Comparison of ENCODE assay signal across 18 cellular contexts in genomic region chr2:189285351-189285750, GRCh38.
DNase-seq lines count a peak whose midpoint lies in the region; TF ChIP-seq lines count a peak whose summit lies in the region.
"Had no signal": no experiment of that assay in that cellular context is flagged by ENCODE, and none has a peak within 500 bp of the region (broad histone marks: within the 10 kb centered on the region; RNA-seq: fewer than 3 reads in every experiment).

No MANE protein-coding gene starts in this region.

- H3K9ac ChIP-seq in mammary epithelial cell (ENCODE audit: insufficient read depth, low read length) (no peak overlapping the region), SK-N-SH (peak overlapping the region; percentile 74; the same call in 1 of the 2 replicates), subcutaneous abdominal adipose tissue (ENCODE audit: low read length in 5 of 5) (no peak overlapping the region)

- H3K4me3 ChIP-seq in mammary epithelial cell (replicated peaks in 1 of 3; ENCODE audit: insufficient read depth in 1 of 3, low read depth in 2 of 3, low read length in 3 of 3), result no peak overlapping the region
- no peak overlapping the region for H3K4me3 ChIP-seq in SK-N-SH (ENCODE audit: low read depth in 2 of 2, low read length in 1 of 2)
- H3K4me3 ChIP-seq in hepatocyte, result no peak overlapping the region
- H3K4me3 ChIP-seq in subcutaneous abdominal adipose tissue (ENCODE audit: low read depth in 1 of 5, low read length in 5 of 5), result no peak overlapping the region
- H3K4me3 ChIP-seq: esophagus squamous epithelium, SJCRH30 had no signal

- TF ChIP-seq CTCF in MCF 10A (IDR thresholded peaks at IDR 0.05; ENCODE audit: unreplicated experiment), result no peak
- no peak for TF ChIP-seq CTCF in mammary epithelial cell (conservative IDR thresholded peaks at IDR 0.05 in 1 of 2, IDR thresholded peaks at IDR 0.05 in 1 of 2; ENCODE audit: extremely low read depth in 1 of 2, insufficient read depth in 1 of 2, low read depth in 1 of 2, low read length in 2 of 2)
- no peak for TF ChIP-seq CTCF in SK-N-SH (IDR thresholded peaks at IDR 0.05)
- TF ChIP-seq CTCF in hepatocyte (IDR thresholded peaks at IDR 0.05; ENCODE audit: poor library complexity), result no peak

- H3K9me2 ChIP-seq in SK-N-SH, result no peaks in the 10 kb centered on the region
- H3K9me2 ChIP-seq in hepatocyte (replicated peaks; ENCODE audit: insufficient read depth), result no peaks in the 10 kb centered on the region

- peak overlapping the region; percentile 87 for H3K27ac Mint-ChIP-seq in MCF 10A (ENCODE audit: low read depth, unreplicated experiment)
- H3K27ac Mint-ChIP-seq: activated naive CD4-positive, alpha-beta T cell treated with anti-CD3 and anti-CD28 coated beads, Interleukin-2, amount 10 ng/mL, durations not matched to agents 7 days and 5 days; memory B cell had no signal

- peak in 1 of 2 experiments; percentile 47; a peak in 1 of 4 replicates for TF ChIP-seq EP300 in SK-N-SH (IDR thresholded peaks at IDR 0.05; ENCODE audit: borderline replicate concordance in 1 of 2, low read depth in 1 of 2, low read length in 1 of 2)

- no peaks in the 10 kb centered on the region for H3K79me2 ChIP-seq in mammary epithelial cell (ENCODE audit: insufficient read depth, low read length)
- no peaks in the 10 kb centered on the region for H3K79me2 ChIP-seq in SK-N-SH (ENCODE audit: insufficient read depth)
- no peaks in the 10 kb centered on the region for H3K79me2 ChIP-seq in hepatocyte

- peaks cover 12% of the 10 kb centered on the region for H3K9me3 Mint-ChIP-seq in MCF 10A (ENCODE audit: unreplicated experiment)
- H3K9me3 Mint-ChIP-seq: memory B cell had no signal

- H3K4me1 ChIP-seq in mammary epithelial cell (ENCODE audit: insufficient read depth, low read length), result peaks cover 19% of the 10 kb centered on the region
- H3K4me1 ChIP-seq in SK-N-SH (ENCODE audit: control insufficient read depth in 1 of 2, insufficient read depth in 2 of 2, low read depth in 1 of 2, low read length in 1 of 2), result peaks cover 3 to 34% of the 10 kb centered on the region in 2 experiments
- H3K4me1 ChIP-seq in hepatocyte (ENCODE audit: insufficient read depth), result no peaks in the 10 kb centered on the region
- H3K4me1 ChIP-seq in subcutaneous abdominal adipose tissue (ENCODE audit: control insufficient read depth in 5 of 5, insufficient read depth in 5 of 5, low read length in 5 of 5), result no peaks in the 10 kb centered on the region

- TF ChIP-seq RAD21 in SK-N-SH (IDR thresholded peaks at IDR 0.05; ENCODE audit: low read length), result no peak

- no peak overlapping the region for H2AFZ ChIP-seq in mammary epithelial cell (ENCODE audit: low read depth, low read length)
- H2AFZ ChIP-seq in SK-N-SH (ENCODE audit: low read depth), result no peak overlapping the region
- no peak overlapping the region for H2AFZ ChIP-seq in hepatocyte

- H3F3A ChIP-seq in SK-N-SH (replicated peaks; ENCODE audit: insufficient read depth), result peaks cover 71% of the 10 kb centered on the region

- H3K27me3 ChIP-seq in mammary epithelial cell (ENCODE audit: insufficient read depth, low read length), result no peaks in the 10 kb centered on the region
- H3K27me3 ChIP-seq in SK-N-SH (ENCODE audit: insufficient read depth), result no peaks in the 10 kb centered on the region
- no peaks in the 10 kb centered on the region for H3K27me3 ChIP-seq in hepatocyte
- H3K27me3 ChIP-seq in subcutaneous abdominal adipose tissue (ENCODE audit: control insufficient read depth in 5 of 5, insufficient read depth in 4 of 5, low read length in 5 of 5), result no peaks in the 10 kb centered on the region
- H3K27me3 ChIP-seq: esophagus squamous epithelium, SJCRH30 had no signal

- no peaks in the 10 kb centered on the region for H3K27me3 Mint-ChIP-seq in MCF 10A (ENCODE audit: insufficient read depth, unreplicated experiment)
- H3K27me3 Mint-ChIP-seq: activated naive CD4-positive, alpha-beta T cell treated with anti-CD3 and anti-CD28 coated beads, Interleukin-2, amount 10 ng/mL, durations not matched to agents 7 days and 5 days; memory B cell had no signal

- H3K36me3 Mint-ChIP-seq in MCF 10A (ENCODE audit: insufficient read depth, unreplicated experiment), result peaks cover 6% of the 10 kb centered on the region
- H3K36me3 Mint-ChIP-seq: activated naive CD4-positive, alpha-beta T cell treated with anti-CD3 and anti-CD28 coated beads, Interleukin-2, amount 10 ng/mL, durations not matched to agents 7 days and 5 days; memory B cell had no signal

- no peak overlapping the region for H3K4me3 Mint-ChIP-seq in MCF 10A (ENCODE audit: unreplicated experiment)
- H3K4me3 Mint-ChIP-seq: activated naive CD4-positive, alpha-beta T cell treated with anti-CD3 and anti-CD28 coated beads, Interleukin-2, amount 10 ng/mL, durations not matched to agents 7 days and 5 days; memory B cell; neural crest cell had no signal

- intact Hi-C loops in MCF 10A (cut with micrococcal nuclease), result loop anchor here (5.0 kb wide), 1 partner anchor 62 kb away; no protein-coding TSS in a partner anchor
- intact Hi-C loops in mammary epithelial cell (cut with micrococcal nuclease), result loop anchor here (5.0 kb wide), 2 partner anchors 48 to 83 kb away; no protein-coding TSS in a partner anchor

- H3K27ac ChIP-seq in mammary epithelial cell (ENCODE audit: insufficient read depth, low read depth, low read length) (no peak overlapping the region), SK-N-SH (ENCODE audit: low read depth in 2 of 2, low read length in 1 of 2) (peak overlapping the region; percentile 88 to 98), hepatocyte (peak overlapping the region; percentile 78), subcutaneous abdominal adipose tissue (ENCODE audit: low read depth, low read length) (peak overlapping the region; percentile 71)
- H3K27ac ChIP-seq: SJCRH30 had no signal

- peaks cover 33% of the 10 kb centered on the region for H3K4me1 Mint-ChIP-seq in MCF 10A (ENCODE audit: insufficient read depth, unreplicated experiment)
- H3K4me1 Mint-ChIP-seq: memory B cell had no signal

- in situ Hi-C loops in mammary epithelial cell (cut with MboI; ENCODE audit: low sequenced_read_pairs in 2 of 2), result loop anchor here (5.0 to 25.0 kb wide), 3 partner anchors 127 to 148 kb away; no protein-coding TSS in a partner anchor

- H3K9me3 ChIP-seq in mammary epithelial cell (replicated peaks; ENCODE audit: insufficient read depth, low read length), result no peaks in the 10 kb centered on the region
- no peaks in the 10 kb centered on the region; the same call in 1 of the 2 replicates for H3K9me3 ChIP-seq in SK-N-SH
- no peaks in the 10 kb centered on the region for H3K9me3 ChIP-seq in hepatocyte (ENCODE audit: low read depth)
- H3K9me3 ChIP-seq in subcutaneous abdominal adipose tissue (ENCODE audit: control insufficient read depth in 5 of 5, low read length in 5 of 5), result no peaks in the 10 kb centered on the region
- H3K9me3 ChIP-seq: esophagus squamous epithelium had no signal

- POLR2A ChIA-PET in MCF 10A (lab: Yijun Ruan, JAX) (interaction anchor here (0.6 to 1.4 kb wide), 4 partner anchors 31 to 170 kb away, joined by 3 read pairs; no protein-coding TSS in a partner anchor), SK-N-SH (lab: Yijun Ruan, JAX) (no interaction called here)

- CTCF ChIA-PET in MCF 10A (lab: Yijun Ruan, JAX) (interaction anchor here (0.6 to 3.8 kb wide), 4 partner anchors 47 to 168 kb away, joined by 3 to 51 read pairs (median 18); no protein-coding TSS in a partner anchor), mammary epithelial cell (lab: Charles Lee; ENCODE audit: low non-redundant PET) (no interaction called here), SK-N-SH (lab: Yijun Ruan, JAX) (interaction anchor here (3.3 kb wide), 1 partner anchor 192 kb away, joined by 21 read pairs; no protein-coding TSS in a partner anchor)

- no peaks in the 10 kb centered on the region for H4K20me1 ChIP-seq in mammary epithelial cell (ENCODE audit: insufficient read depth, low read length)
- H4K20me1 ChIP-seq in SK-N-SH (ENCODE audit: insufficient read depth), result no peaks in the 10 kb centered on the region
- no peaks in the 10 kb centered on the region for H4K20me1 ChIP-seq in hepatocyte (ENCODE audit: insufficient read depth, poor library complexity, severe bottlenecking)

- DNase-seq in MCF 10A (ENCODE audit: unreplicated experiment) (no peak), mammary epithelial cell (no peak), SK-N-SH (no peak), hepatocyte (ENCODE audit: low spot score) (no peak), GF-D8 (lab: John Stamatoyannopoulos, UW) (no peak), activated gamma-delta T cell treated with Interleukin-2 at 50 U/mL for 16 hours (no peak), NCI-H1092 treated with DMSO at 0.1 percent for 48 hours (lab: John Stamatoyannopoulos, UW) (no peak)
- DNase-seq: activated CD4-positive, CD25-positive, alpha-beta regulatory T cell treated with anti-CD3 and anti-CD28 coated beads, Interleukin-2, amount 50 U/mL, for 72 hours; activated CD8-positive, alpha-beta memory T cell treated with anti-CD3 and anti-CD28 coated beads, Interleukin-2, amount 50 U/mL, for 4 hours; activated naive CD4-positive, alpha-beta T cell treated with anti-CD3 and anti-CD28 coated beads, Interleukin-2, amount 10 ng/mL, durations not matched to agents 7 days and 5 days; AML-193; effector CD4-positive, alpha-beta T cell; esophagus squamous epithelium; NCI-H1694 treated with DMSO at 0.1 percent for 48 hours; SJCRH30 had no signal

- 50% methylated on average over 2 of the region's 2 CpGs for WGBS in mammary epithelial cell (ENCODE audit: low coverage, missing lambda C conversion rate)
- WGBS in SK-N-SH (ENCODE audit: low lambda C conversion rate), result 5% methylated on average over 2 of the region's 2 CpGs
- WGBS in hepatocyte (ENCODE audit: low lambda C conversion rate, missing lambda C conversion rate), result 59% methylated on average over 2 of the region's 2 CpGs

- no peak overlapping the region for H3K4me2 ChIP-seq in mammary epithelial cell (ENCODE audit: insufficient read depth, low read depth, low read length)
- peak overlapping the region; percentile 48 for H3K4me2 ChIP-seq in SK-N-SH
- no peak overlapping the region for H3K4me2 ChIP-seq in hepatocyte

- no TSS peak for BruUV-seq in MCF 10A (replicated peaks; lab: Mats Ljungman, UMichigan)
- BruUV-seq in mammary epithelial cell (replicated peaks; lab: Mats Ljungman, UMichigan), result no TSS peak

- dilution Hi-C loops in mammary epithelial cell (cut with HindIII; ENCODE audit: low sequenced_read_pairs), result no loop called here

- H3K36me3 ChIP-seq in mammary epithelial cell (ENCODE audit: insufficient read depth, low read length), result no peaks in the 10 kb centered on the region
- H3K36me3 ChIP-seq in SK-N-SH (replicated peaks in 1 of 2; ENCODE audit: control insufficient read depth in 1 of 2, insufficient read depth in 2 of 2, low read length in 1 of 2), result peaks cover 0 to 12% of the 10 kb centered on the region in 2 experiments
- no peaks in the 10 kb centered on the region for H3K36me3 ChIP-seq in hepatocyte (replicated peaks; ENCODE audit: insufficient read depth, low read depth)
- no peaks in the 10 kb centered on the region for H3K36me3 ChIP-seq in subcutaneous abdominal adipose tissue (ENCODE audit: control insufficient read depth in 5 of 5, insufficient read depth in 5 of 5, low read length in 5 of 5)
- H3K36me3 ChIP-seq: esophagus squamous epithelium, SJCRH30 had no signal
